Comparison of ENCODE assay signal across 23 cellular contexts in the genomic region with DNA sequence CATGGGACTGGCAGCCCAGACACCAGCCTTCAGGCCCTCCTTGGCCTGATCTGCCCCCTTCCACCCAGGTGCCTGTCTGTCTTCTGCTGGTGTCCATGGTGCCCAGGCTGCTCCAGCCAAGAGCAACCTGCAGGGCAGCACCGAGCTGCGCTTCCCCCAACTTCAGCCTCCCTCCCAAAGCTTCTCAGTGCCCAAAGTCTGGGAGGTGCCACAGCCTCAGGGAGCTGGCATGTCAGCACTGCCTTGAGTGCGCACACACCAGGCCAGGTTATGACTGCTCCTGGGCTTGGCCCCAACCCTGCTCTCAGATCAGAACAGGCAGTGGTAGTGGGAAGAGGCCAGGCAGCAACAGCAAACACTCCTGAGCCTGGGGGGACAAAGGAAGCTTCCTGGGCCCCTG.
DNase-seq lines count a peak whose midpoint lies in the region; ATAC-seq, FAIRE-seq and TF ChIP-seq lines count a peak whose summit lies in the region.
"Had no signal": no experiment of that assay in that cellular context is flagged by ENCODE, and none has a peak within 500 bp of the region (broad histone marks: within the 10 kb centered on the region; RNA-seq: fewer than 3 reads in every experiment).

No MANE protein-coding gene starts in this region.

- no peak overlapping the region for H3K27ac Mint-ChIP-seq in stimulated activated effector memory CD8-positive, alpha-beta T cell treated with anti-CD3 and anti-CD28 coated beads, Interleukin-12 subunit alpha, Interleukin-12 subunit beta, amount 100 ng/mL, for 72 hours
- H3K27ac Mint-ChIP-seq: CD4-positive, CD25-positive, alpha-beta regulatory T cell; CD8-positive, alpha-beta memory T cell had no signal

- H3K27ac ChIP-seq in kidney (ENCODE audit: low read depth in 2 of 2, low read length in 2 of 2), result no peak overlapping the region
- H3K27ac ChIP-seq: GM23248 had no signal

- FAIRE-seq in kidney (lab: Jason Lieb, UNC), result no peak
- FAIRE-seq: A204.1, GM12891, GM19239 had no signal

- no peaks in the 10 kb centered on the region for H3K4me1 Mint-ChIP-seq in stimulated activated effector memory CD8-positive, alpha-beta T cell treated with anti-CD3 and anti-CD28 coated beads, Interleukin-12 subunit alpha, Interleukin-12 subunit beta, amount 100 ng/mL, for 72 hours
- H3K4me1 Mint-ChIP-seq: CD4-positive, CD25-positive, alpha-beta regulatory T cell; CD8-positive, alpha-beta memory T cell; H9 had no signal

- H3K4me3 ChIP-seq in H7 (ENCODE audit: insufficient read depth, low read depth, low read length), result no peak overlapping the region
- no peak overlapping the region for H3K4me3 ChIP-seq in kidney (ENCODE audit: low read length in 2 of 2)
- H3K4me3 ChIP-seq: GM23248 had no signal

- no peak overlapping the region for H3K4me3 Mint-ChIP-seq in stimulated activated effector memory CD8-positive, alpha-beta T cell treated with anti-CD3 and anti-CD28 coated beads, Interleukin-12 subunit alpha, Interleukin-12 subunit beta, amount 100 ng/mL, for 72 hours
- H3K4me3 Mint-ChIP-seq: CD4-positive, CD25-positive, alpha-beta regulatory T cell; CD8-positive, alpha-beta memory T cell; H9 had no signal

- H3K4me1 ChIP-seq in kidney (ENCODE audit: control insufficient read depth in 1 of 2, insufficient read depth in 1 of 2, low read depth in 1 of 2, low read length in 2 of 2), result no peaks in the 10 kb centered on the region
- H3K4me1 ChIP-seq: BE2C had no signal

- no peak overlapping the region for H3K9ac ChIP-seq in kidney (ENCODE audit: low read length in 2 of 2)
- H3K9ac ChIP-seq: GM23248 had no signal

- peak; percentile 45 for ATAC-seq in stimulated activated effector memory CD8-positive, alpha-beta T cell treated with anti-CD3 and anti-CD28 coated beads, Interleukin-12 subunit alpha, Interleukin-12 subunit beta, amount 100 ng/mL, for 72 hours
- no peak for ATAC-seq in GM21381 (IDR thresholded peaks at IDR 0.05; ENCODE audit: unreplicated experiment)
- ATAC-seq in HG02798 (IDR thresholded peaks at IDR 0.05; ENCODE audit: poor library complexity, unreplicated experiment), result no peak

- H3K27me3 ChIP-seq in H7 (ENCODE audit: control insufficient read depth, insufficient read depth, low read length), result no peaks in the 10 kb centered on the region
- H3K27me3 ChIP-seq: BE2C had no signal

- peaks cover 8% of the 10 kb centered on the region for H3K9me3 Mint-ChIP-seq in stimulated activated effector memory CD8-positive, alpha-beta T cell treated with anti-CD3 and anti-CD28 coated beads, Interleukin-12 subunit alpha, Interleukin-12 subunit beta, amount 100 ng/mL, for 72 hours

- intact Hi-C loops in kidney (cut with DNase I), result no loop called here

- peak; percentile 2 for DNase-seq in H7
- DNase-seq in ecto neural progenitor cell (ENCODE audit: low spot score), result peak; percentile 41
- peak; percentile 45 for DNase-seq in kidney
- DNase-seq in stimulated activated effector memory CD8-positive, alpha-beta T cell treated with anti-CD3 and anti-CD28 coated beads, Interleukin-12 subunit alpha, Interleukin-12 subunit beta, amount 100 ng/mL, for 72 hours (ENCODE audit: low spot score in 2 of 2), result no peak
- no peak for DNase-seq in amniotic stem cell (lab: John Stamatoyannopoulos, UW)
- DNase-seq in GM03348 (ENCODE audit: low spot score), result no peak
- DNase-seq: ACHN; BE2C; C1 segment of cervical spinal cord; CD4-positive, CD25-positive, alpha-beta regulatory T cell; CD8-positive, alpha-beta memory T cell; COR-L47; DMS 273 treated with DMSO at 0.1 percent for 48 hours; DMS53; DND-41; EL; GM23248; H9 had no signal

- no peaks in the 10 kb centered on the region for H3K36me3 ChIP-seq in H7 (replicated peaks; ENCODE audit: control insufficient read depth, insufficient read depth, low read length)
- H3K36me3 ChIP-seq in kidney (ENCODE audit: control insufficient read depth in 1 of 2, insufficient read depth in 2 of 2, low read length in 2 of 2), result no peaks in the 10 kb centered on the region
- H3K36me3 ChIP-seq: BE2C had no signal

- no peaks in the 10 kb centered on the region for H3K9me3 ChIP-seq in kidney (ENCODE audit: control insufficient read depth in 1 of 2, low read length in 2 of 2)
- H3K9me3 ChIP-seq: BE2C had no signal

- H3K36me3 Mint-ChIP-seq in stimulated activated effector memory CD8-positive, alpha-beta T cell treated with anti-CD3 and anti-CD28 coated beads, Interleukin-12 subunit alpha, Interleukin-12 subunit beta, amount 100 ng/mL, for 72 hours, result no peaks in the 10 kb centered on the region
- H3K36me3 Mint-ChIP-seq: CD4-positive, CD25-positive, alpha-beta regulatory T cell; CD8-positive, alpha-beta memory T cell had no signal

- no peak for TF ChIP-seq CTCF in kidney (IDR thresholded peaks at IDR 0.05; ENCODE audit: borderline replicate concordance, extremely low read depth, insufficient read depth)

Comparison
In these comparisons a context has a peak if more than half of its experiments do, and no peak if none do; other contexts are left out.
1. DNase-seq: peak in H7 (single experiment), ecto neural progenitor cell (single experiment) and kidney (single experiment); none in stimulated activated effector memory CD8-positive, alpha-beta T cell treated with anti-CD3 and anti-CD28 coated beads, Interleukin-12 subunit alpha, Interleukin-12 subunit beta, amount 100 ng/mL, for 72 hours (0 of 2), amniotic stem cell (single experiment) and GM03348 (single experiment).